In genomic region chr14:106417224-106418049, GRCh38 we compare ENCODE assay signal across 8 cellular contexts.
DNase-seq lines count a peak whose midpoint lies in the region; ATAC-seq and TF ChIP-seq lines count a peak whose summit lies in the region.

No MANE protein-coding gene starts in this region.

- H3K4me3 ChIP-seq in OCI-LY1 (ENCODE audit: low read depth, low read length, poor library complexity, severe bottlenecking), result no peak overlapping the region

- H3K36me3 ChIP-seq in OCI-LY1 (ENCODE audit: insufficient read depth, low read length), result no peaks in the 10 kb centered on the region

- ATAC-seq in HG02759 (IDR thresholded peaks at IDR 0.05; ENCODE audit: unreplicated experiment) (peak; percentile 89), left ventricle myocardium superior (no peak)
- peak; percentile 93 to 96 for ATAC-seq in activated T-cell treated with anti-CD3 and anti-CD28 coated beads, Interleukin-2, amount 50 U/mL, for 72 hours (replicated peaks in 1 of 2)

- H3K9me3 ChIP-seq in OCI-LY1 (ENCODE audit: low read length), result peaks cover 10% of the 10 kb centered on the region; the same call in 1 of the 2 replicates

- peaks cover 17% of the 10 kb centered on the region for H3K27me3 Mint-ChIP-seq in activated T-cell treated with anti-CD3 and anti-CD28 coated beads, Interleukin-2, amount 50 U/mL, for 72 hours (ENCODE audit: low read depth)

- no peak overlapping the region for H3K27ac ChIP-seq in OCI-LY1 (ENCODE audit: low read depth, low read length, poor library complexity, severe bottlenecking)

- H3K27ac Mint-ChIP-seq in activated T-cell treated with anti-CD3 and anti-CD28 coated beads, Interleukin-2, amount 50 U/mL, for 72 hours, result no peak overlapping the region

- no peak overlapping the region for H3K4me2 ChIP-seq in OCI-LY1 (ENCODE audit: low read length)

- H2AFZ ChIP-seq in OCI-LY1 (ENCODE audit: low read length), result no peak overlapping the region

- no peaks in the 10 kb centered on the region for H3K27me3 ChIP-seq in OCI-LY1 (ENCODE audit: insufficient read depth, low read length)

- no peaks in the 10 kb centered on the region for H3K79me2 ChIP-seq in OCI-LY1 (ENCODE audit: insufficient read depth, low read length)

- peak; percentile 3 for DNase-seq in NCI-H2196 (lab: John Stamatoyannopoulos, UW; ENCODE audit: unreplicated experiment)
- no peak for DNase-seq in NCI-H2196 treated with DMSO at 0.1 percent for 48 hours (lab: John Stamatoyannopoulos, UW; ENCODE audit: unreplicated experiment)
- peak; percentile 99 to 100 for DNase-seq in activated T-cell treated with anti-CD3 and anti-CD28 coated beads, Interleukin-2, amount 50 U/mL, for 72 hours
- peak; percentile 60 for DNase-seq in left ventricle myocardium superior
- DNase-seq in stimulated activated CD8-positive, alpha-beta memory T cell treated with anti-CD3 and anti-CD28 coated beads, Interleukin-12 subunit alpha, Interleukin-12 subunit beta, amount 100 ng/mL, for 1 hour (ENCODE audit: low read depth), result peak; percentile 70
- DNase-seq in SKM-1 treated with dmso at 0.1 percent for 144 hours (lab: John Stamatoyannopoulos, UW; ENCODE audit: unreplicated experiment), result no peak

- H3K4me3 Mint-ChIP-seq in activated T-cell treated with anti-CD3 and anti-CD28 coated beads, Interleukin-2, amount 50 U/mL, for 72 hours, result no peak overlapping the region

- no peaks in the 10 kb centered on the region for H3K9me2 ChIP-seq in OCI-LY1 (ENCODE audit: low read depth, low read length)

- H3F3A ChIP-seq in OCI-LY1 (ENCODE audit: insufficient read depth, low read length), result no peaks in the 10 kb centered on the region

- peak; percentile 100 for TF ChIP-seq CTCF in OCI-LY1 (IDR thresholded peaks at IDR 0.05; ENCODE audit: low read length)

- no peaks in the 10 kb centered on the region for H3K9me3 Mint-ChIP-seq in activated T-cell treated with anti-CD3 and anti-CD28 coated beads, Interleukin-2, amount 50 U/mL, for 72 hours

- no peaks in the 10 kb centered on the region for H4K20me1 ChIP-seq in OCI-LY1 (ENCODE audit: insufficient read depth, low read length)

- no peak overlapping the region for H3K9ac ChIP-seq in OCI-LY1 (ENCODE audit: low read length)

- intact Hi-C loops in left ventricle myocardium superior (cut with micrococcal nuclease), result no loop called here

- H3K36me3 Mint-ChIP-seq in activated T-cell treated with anti-CD3 and anti-CD28 coated beads, Interleukin-2, amount 50 U/mL, for 72 hours (ENCODE audit: insufficient read depth in 2 of 2), result no peaks in the 10 kb centered on the region

- H3K4me1 ChIP-seq in OCI-LY1 (ENCODE audit: insufficient read depth, low read length, severe bottlenecking), result no peaks in the 10 kb centered on the region

- peaks cover 17% of the 10 kb centered on the region for H3K4me1 Mint-ChIP-seq in activated T-cell treated with anti-CD3 and anti-CD28 coated beads, Interleukin-2, amount 50 U/mL, for 72 hours (ENCODE audit: low read depth)

Comparison
In these comparisons a context has a peak if more than half of its experiments do, and no peak if none do; other contexts are left out.
1. DNase-seq: peak in NCI-H2196 (single experiment), activated T-cell treated with anti-CD3 and anti-CD28 coated beads, Interleukin-2, amount 50 U/mL, for 72 hours (2 of 2), left ventricle myocardium superior (single experiment) and stimulated activated CD8-positive, alpha-beta memory T cell treated with anti-CD3 and anti-CD28 coated beads, Interleukin-12 subunit alpha, Interleukin-12 subunit beta, amount 100 ng/mL, for 1 hour (single experiment); none in NCI-H2196 treated with DMSO at 0.1 percent for 48 hours (single experiment) and SKM-1 treated with dmso at 0.1 percent for 144 hours (single experiment).